33 cellular contexts compared by ENCODE assay signal in the genomic region with DNA sequence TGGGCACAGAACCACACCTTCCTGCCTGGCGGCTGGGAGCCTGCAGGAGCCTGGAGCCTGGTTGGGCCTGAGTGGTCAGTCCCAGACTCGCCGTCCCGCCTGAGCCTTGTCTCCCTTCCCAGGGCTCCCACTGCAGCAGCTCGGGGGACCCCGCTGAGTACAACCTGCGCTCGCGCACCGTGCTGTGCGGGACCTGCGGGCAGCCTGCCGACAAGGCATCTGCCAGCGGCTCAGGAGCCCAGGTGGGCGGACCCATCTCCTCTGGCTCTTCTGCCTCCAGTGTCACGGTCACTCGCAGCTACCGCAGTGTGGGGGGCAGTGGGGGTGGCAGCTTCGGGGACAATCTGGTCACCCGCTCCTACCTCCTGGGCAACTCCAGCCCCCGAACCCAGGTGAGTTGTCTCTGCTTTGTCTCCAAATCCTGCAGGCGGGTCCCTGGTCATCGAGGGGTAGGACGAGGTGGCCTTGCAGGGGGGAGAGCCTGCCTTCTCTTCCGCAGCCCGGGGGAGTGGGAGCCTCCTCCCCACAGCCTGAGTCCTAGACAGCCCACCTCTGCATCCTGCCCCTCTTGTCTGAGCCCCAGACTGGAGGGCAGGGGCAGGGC. TPM values are rescaled to one million over a fixed set of nuclear protein-coding genes. Genes with fewer than 3 reads are reported as not detected.
DNase-seq lines count a peak whose midpoint lies in the region; ATAC-seq, FAIRE-seq and TF ChIP-seq lines count a peak whose summit lies in the region.
"Had no signal": no experiment of that assay in that cellular context is flagged by ENCODE, and none has a peak within 500 bp of the region (broad histone marks: within the 10 kb centered on the region; RNA-seq: fewer than 3 reads in every experiment).

No MANE protein-coding gene starts in this region.

- no peaks in the 10 kb centered on the region for H3K9me3 Mint-ChIP-seq in Calu3 (ENCODE audit: low read depth, unreplicated experiment)
- no peaks in the 10 kb centered on the region for H3K9me3 Mint-ChIP-seq in activated CD4-positive, alpha-beta T cell treated with anti-CD3 and anti-CD28 coated beads, Interleukin-2, amount 10 ng/mL, durations not matched to agents 24 days and 14 days
- H3K9me3 Mint-ChIP-seq: activated CD4-positive, alpha-beta memory T cell treated with anti-CD3 and anti-CD28 coated beads, Interleukin-2, amount 10 ng/mL, durations not matched to agents 7 days and 5 days; endodermal cell; memory B cell; stimulated activated memory B cell treated with anti-CD40 and anti-IgM and Interleukin-4, amounts not matched to agents 10 μg/mL and 1 μg/mL and 100 μg/mL, for 72 hours; T-cell had no signal

- H3K9me3 ChIP-seq in T-helper 17 cell (ENCODE audit: control insufficient read depth, low read length, poor library complexity, severe bottlenecking), result no peaks in the 10 kb centered on the region
- H3K9me3 ChIP-seq: BLaER1, gastrocnemius medialis, SJSA1 had no signal

- H3K4me3 Mint-ChIP-seq in Calu3 (ENCODE audit: low read depth, unreplicated experiment) (no peak overlapping the region), T-helper 17 cell (peak overlapping the region; percentile 78)
- no peak overlapping the region for H3K4me3 Mint-ChIP-seq in activated CD4-positive, alpha-beta T cell treated with anti-CD3 and anti-CD28 coated beads, Interleukin-2, amount 10 ng/mL, durations not matched to agents 24 days and 14 days
- H3K4me3 Mint-ChIP-seq: activated CD4-positive, alpha-beta memory T cell treated with anti-CD3 and anti-CD28 coated beads, Interleukin-2, amount 10 ng/mL, durations not matched to agents 7 days and 5 days; endodermal cell; memory B cell; stimulated activated memory B cell treated with anti-CD40 and anti-IgM and Interleukin-4, amounts not matched to agents 10 μg/mL and 1 μg/mL and 100 μg/mL, for 72 hours; T-cell had no signal

- H3K4me1 Mint-ChIP-seq in Calu3 (ENCODE audit: low read depth, unreplicated experiment), result no peaks in the 10 kb centered on the region
- peaks cover 20% of the 10 kb centered on the region for H3K4me1 Mint-ChIP-seq in T-helper 17 cell
- no peaks in the 10 kb centered on the region for H3K4me1 Mint-ChIP-seq in activated CD4-positive, alpha-beta T cell treated with anti-CD3 and anti-CD28 coated beads, Interleukin-2, amount 10 ng/mL, durations not matched to agents 24 days and 14 days
- H3K4me1 Mint-ChIP-seq: activated CD4-positive, alpha-beta memory T cell treated with anti-CD3 and anti-CD28 coated beads, Interleukin-2, amount 10 ng/mL, durations not matched to agents 7 days and 5 days; memory B cell; stimulated activated memory B cell treated with anti-CD40 and anti-IgM and Interleukin-4, amounts not matched to agents 10 μg/mL and 1 μg/mL and 100 μg/mL, for 72 hours; T-cell had no signal

- CTCF ChIA-PET in Calu3 (lab: Charles Lee), result interaction anchor here (0.6 kb wide), 1 partner anchor 1326 kb away, joined by 3 read pairs; no protein-coding TSS in a partner anchor

- DNase-seq in Calu3, result no peak
- DNase-seq in T-helper 17 cell, result no peak
- peak; percentile 0 for DNase-seq in left kidney (ENCODE audit: low read depth, low spot score)
- DNase-seq in D721Med (ENCODE audit: insufficient read length, low spot score), result no peak
- DNase-seq in activated CD4-positive, alpha-beta T cell treated with anti-CD3 and anti-CD28 coated beads, Interleukin-2, amount 10 ng/mL, durations not matched to agents 24 days and 14 days, result no peak
- DNase-seq: activated CD4-positive, alpha-beta memory T cell treated with anti-CD3 and anti-CD28 coated beads, Interleukin-2, amount 10 ng/mL, durations not matched to agents 7 days and 5 days; activated CD8-positive, alpha-beta memory T cell treated with anti-CD3 and anti-CD28 coated beads, Interleukin-2, amount 50 U/mL, for 48 hours; activated naive CD4-positive, alpha-beta T cell treated with anti-CD3 and anti-CD28 coated beads, Interleukin-2, amount 50 U/mL, for 16 hours; cortex of kidney; endodermal cell; gastrocnemius medialis; GF-D8; KBM-7; left cardiac atrium; MM.1S; NCI-H1417 treated with DMSO at 0.1 percent for 48 hours; NCI-H2081; NCI-H2227 treated with DMSO at 0.1 percent for 48 hours; NCI-H748 treated with DMSO at 0.1 percent for 48 hours; stimulated activated CD4-positive, alpha-beta T cell treated with anti-CD3 and anti-CD28 coated beads, Interleukin-4, amount 100 ng/mL, for 4 hours; T-cell had no signal

- intact Hi-C loops in Calu3 (cut with micrococcal nuclease; ENCODE audit: unreplicated experiment), result no loop called here
- intact Hi-C loops in activated CD4-positive, alpha-beta T cell treated with anti-CD3 and anti-CD28 coated beads, Interleukin-2, amount 10 ng/mL, durations not matched to agents 24 days and 14 days (cut with micrococcal nuclease), result no loop called here

- H3K27ac Mint-ChIP-seq in Calu3 (ENCODE audit: unreplicated experiment) (peak overlapping the region; percentile 73), T-helper 17 cell (peak overlapping the region; percentile 97)
- no peak overlapping the region for H3K27ac Mint-ChIP-seq in activated CD4-positive, alpha-beta T cell treated with anti-CD3 and anti-CD28 coated beads, Interleukin-2, amount 10 ng/mL, durations not matched to agents 24 days and 14 days
- H3K27ac Mint-ChIP-seq: activated CD4-positive, alpha-beta memory T cell treated with anti-CD3 and anti-CD28 coated beads, Interleukin-2, amount 10 ng/mL, durations not matched to agents 7 days and 5 days; endodermal cell; memory B cell; progenitor cell of endocrine pancreas; stimulated activated memory B cell treated with anti-CD40 and anti-IgM and Interleukin-4, amounts not matched to agents 10 μg/mL and 1 μg/mL and 100 μg/mL, for 72 hours; T-cell had no signal

- no peak for FAIRE-seq in D721Med (lab: Jason Lieb, UNC)
- FAIRE-seq: bronchial epithelial cell, TTC549 had no signal

- no peaks in the 10 kb centered on the region for H3K27me3 Mint-ChIP-seq in Calu3 (ENCODE audit: unreplicated experiment)
- H3K27me3 Mint-ChIP-seq in T-helper 17 cell, result no peaks in the 10 kb centered on the region
- peaks cover 1% of the 10 kb centered on the region for H3K27me3 Mint-ChIP-seq in activated CD4-positive, alpha-beta T cell treated with anti-CD3 and anti-CD28 coated beads, Interleukin-2, amount 10 ng/mL, durations not matched to agents 24 days and 14 days
- H3K27me3 Mint-ChIP-seq: activated CD4-positive, alpha-beta memory T cell treated with anti-CD3 and anti-CD28 coated beads, Interleukin-2, amount 10 ng/mL, durations not matched to agents 7 days and 5 days; progenitor cell of endocrine pancreas; stimulated activated memory B cell treated with anti-CD40 and anti-IgM and Interleukin-4, amounts not matched to agents 10 μg/mL and 1 μg/mL and 100 μg/mL, for 72 hours; T-cell had no signal

- no peak for ATAC-seq in T-helper 17 cell
- ATAC-seq in GM21381 (IDR thresholded peaks at IDR 0.05; ENCODE audit: unreplicated experiment), result no peak
- ATAC-seq: activated CD4-positive, CD25-positive, alpha-beta regulatory T cell treated with anti-CD3 and anti-CD28 coated beads, Interleukin-2, amount 50 U/mL, for 24 hours; gastrocnemius medialis; HCT116; left cardiac atrium; sciatic nerve; stimulated activated memory B cell treated with anti-CD40 and anti-IgM and Interleukin-4, amounts not matched to agents 10 μg/mL and 1 μg/mL and 100 μg/mL, for 72 hours had no signal

- H3K36me3 Mint-ChIP-seq in Calu3 (ENCODE audit: insufficient read depth, unreplicated experiment) (peaks cover 90% of the 10 kb centered on the region), T-helper 17 cell (ENCODE audit: low read depth) (peaks cover 16% of the 10 kb centered on the region)
- peaks cover 6% of the 10 kb centered on the region for H3K36me3 Mint-ChIP-seq in activated CD4-positive, alpha-beta T cell treated with anti-CD3 and anti-CD28 coated beads, Interleukin-2, amount 10 ng/mL, durations not matched to agents 24 days and 14 days (ENCODE audit: low read depth)

- TF ChIP-seq CTCF in Calu3 (IDR thresholded peaks at IDR 0.05; ENCODE audit: unreplicated experiment) (no peak), D721Med (IDR thresholded peaks at IDR 0.05; ENCODE audit: insufficient read depth, missing control alignments) (no peak)

- no TSS peak for BruUV-seq in Calu3 (replicated peaks; lab: Mats Ljungman, UMichigan)

RNA-seq across cellular contexts. Expression of gene SEMA4A, which starts 14.9 kb away (rescaled TPM):
- total RNA-seq in Calu3 (2022), result 6.9 and 7.2 TPM in 2 replicates
- total RNA-seq in T-helper 17 cell, result 10 to 100 TPM; 21.7 to 58.1 TPM
- total RNA-seq in activated CD4-positive, alpha-beta T cell treated with anti-CD3 and anti-CD28 coated beads, Interleukin-2, amount 10 ng/mL, durations not matched to agents 24 days and 14 days, result 12.1 and 12.7 TPM in 2 replicates
- total RNA-seq: HT1080 had no signal

RNA-seq across cellular contexts. Expression of gene LMNA, which starts 24.0 kb away (rescaled TPM):
- total RNA-seq in Calu3 (2022) (499 and 514 TPM in 2 replicates), T-helper 17 cell (1,000 to 10,000 TPM in 1 of 2 donors, 100 to 1,000 TPM in 1; 919 to 1,908 TPM)
- 105 and 110 TPM in 2 replicates for total RNA-seq in activated CD4-positive, alpha-beta T cell treated with anti-CD3 and anti-CD28 coated beads, Interleukin-2, amount 10 ng/mL, durations not matched to agents 24 days and 14 days

RNA-seq across cellular contexts. Expression of gene SLC25A44, which starts 55.4 kb away (rescaled TPM):
- total RNA-seq in Calu3 (2022) (28.2 and 32.5 TPM in 2 replicates), T-helper 17 cell (10 to 100 TPM; 14.4 to 21.6 TPM)
- total RNA-seq in activated CD4-positive, alpha-beta T cell treated with anti-CD3 and anti-CD28 coated beads, Interleukin-2, amount 10 ng/mL, durations not matched to agents 24 days and 14 days, result 61.0 and 67.9 TPM in 2 replicates

RNA-seq across cellular contexts. Expression of gene MEX3A, which starts 56.2 kb away (rescaled TPM):
- total RNA-seq in Calu3 (2022), result 3.3 and 5.0 TPM in 2 replicates
- not detected for total RNA-seq in T-helper 17 cell
- total RNA-seq in activated CD4-positive, alpha-beta T cell treated with anti-CD3 and anti-CD28 coated beads, Interleukin-2, amount 10 ng/mL, durations not matched to agents 24 days and 14 days, result 0.24 and 0.84 TPM in 2 replicates
- total RNA-seq: gastrocnemius medialis had no signal
